14 cellular contexts compared by ENCODE assay signal in the genomic region with DNA sequence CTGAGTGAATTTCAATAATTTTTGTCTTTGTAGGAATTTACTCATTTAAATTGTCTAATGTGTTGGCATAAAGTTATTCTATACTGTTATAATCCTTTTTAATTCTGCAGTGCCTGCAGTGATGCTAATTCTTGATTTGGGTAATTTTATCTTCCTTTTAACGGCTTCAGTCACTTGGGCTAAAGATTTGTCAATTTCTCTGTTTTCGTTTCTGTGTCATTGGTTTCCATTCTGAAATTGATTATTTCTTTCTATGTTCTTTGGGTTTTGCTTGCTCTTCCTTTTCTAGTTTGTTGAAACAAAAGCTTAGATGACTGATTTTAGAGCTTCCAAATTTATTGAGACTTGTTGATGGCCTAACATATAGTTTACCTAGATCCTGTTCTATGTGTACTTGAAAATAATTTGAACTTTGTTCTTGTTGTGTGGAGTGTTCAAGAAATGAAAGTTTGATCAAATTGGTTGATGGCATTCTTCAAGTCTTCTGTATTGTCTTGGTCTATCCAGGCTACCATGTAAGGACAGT.
DNase-seq lines count a peak whose midpoint lies in the region; ATAC-seq and TF ChIP-seq lines count a peak whose summit lies in the region.
"Had no signal": no experiment of that assay in that cellular context is flagged by ENCODE, and none has a peak within 500 bp of the region (broad histone marks: within the 10 kb centered on the region; RNA-seq: fewer than 3 reads in every experiment).

No MANE protein-coding gene starts in this region.

- H3K27me3 ChIP-seq in transverse colon (no peaks in the 10 kb centered on the region), esophagus squamous epithelium (no peaks in the 10 kb centered on the region)
- H3K27me3 ChIP-seq: stomach had no signal

- in situ Hi-C loops in transverse colon (cut with MboI; ENCODE audit: low pct_ligation_motif_present in 1 of 4, low pct_unique_long_range_greater_than_20kb in 1 of 4, low sequenced_read_pairs in 3 of 4), result no loop called here

- DNase-seq in activated naive CD4-positive, alpha-beta T cell treated with anti-CD3 and anti-CD28 coated beads, Interleukin-2, amount 10 ng/mL, durations not matched to agents 7 days and 5 days, result no peak
- DNase-seq in activated naive CD4-positive, alpha-beta T cell treated with Interleukin-2 at 50 U/mL for 16 hours, result no peak
- DNase-seq in activated CD4-positive, alpha-beta memory T cell treated with anti-CD3 and anti-CD28 coated beads for 36 hours, result no peak
- no peak for DNase-seq in left colon
- DNase-seq in transverse colon, result no peak
- DNase-seq in esophagus squamous epithelium (lab: John Stamatoyannopoulos, UW), result no peak
- no peak for DNase-seq in cerebellum (ENCODE audit: low spot score)
- DNase-seq: effector memory CD4-positive, alpha-beta T cell; foreskin fibroblast; H9; NCI-H1694 treated with DMSO at 0.1 percent for 48 hours; NCI-H446 treated with DMSO at 0.1 percent for 48 hours; stomach had no signal

- H3K4me1 ChIP-seq in transverse colon, result peaks cover 0 to 27% (median 11%) of the 10 kb centered on the region in 4 donors
- peaks cover 0 to 34% (median 5%) of the 10 kb centered on the region in 3 donors for H3K4me1 ChIP-seq in esophagus squamous epithelium

- H3K27ac Mint-ChIP-seq in activated naive CD4-positive, alpha-beta T cell treated with anti-CD3 and anti-CD28 coated beads, Interleukin-2, amount 10 ng/mL, durations not matched to agents 7 days and 5 days, result peak overlapping the region; percentile 39
- H3K27ac Mint-ChIP-seq in activated CD4-positive, alpha-beta memory T cell treated with anti-CD3 and anti-CD28 coated beads for 36 hours, result peak overlapping the region; percentile 80
- H3K27ac Mint-ChIP-seq: H9 had no signal

- no peak for TF ChIP-seq CTCF in transverse colon (IDR thresholded peaks at IDR 0.05)
- no peak for TF ChIP-seq CTCF in esophagus squamous epithelium (IDR thresholded peaks at IDR 0.05)

- peaks cover 47% of the 10 kb centered on the region for H3K36me3 Mint-ChIP-seq in activated naive CD4-positive, alpha-beta T cell treated with anti-CD3 and anti-CD28 coated beads, Interleukin-2, amount 10 ng/mL, durations not matched to agents 7 days and 5 days
- peaks cover 24% of the 10 kb centered on the region for H3K36me3 Mint-ChIP-seq in activated CD4-positive, alpha-beta memory T cell treated with anti-CD3 and anti-CD28 coated beads for 36 hours

- H3K4me3 ChIP-seq in transverse colon, result peak overlapping the region in 1 of 4 donors; percentile 12
- H3K4me3 ChIP-seq in esophagus squamous epithelium, result no peak overlapping the region
- H3K4me3 ChIP-seq: stomach had no signal

- CTCF ChIA-PET in activated naive CD4-positive, alpha-beta T cell treated with anti-CD3 and anti-CD28 coated beads, Interleukin-2, amount 10 ng/mL, durations not matched to agents 7 days and 5 days (lab: Charles Lee), result interaction anchor here (0.6 to 0.7 kb wide), 2 partner anchors 198 to 309 kb away, joined by 3 read pairs; no protein-coding TSS in a partner anchor
- CTCF ChIA-PET in activated CD4-positive, alpha-beta memory T cell treated with anti-CD3 and anti-CD28 coated beads for 36 hours (lab: Charles Lee), result no interaction called here

- intact Hi-C loops in activated CD4-positive, alpha-beta memory T cell treated with anti-CD3 and anti-CD28 coated beads for 36 hours (cut with micrococcal nuclease), result no loop called here
- intact Hi-C loops in left colon (cut with DNase I, micrococcal nuclease) (no loop called here), transverse colon (cut with DNase I; ENCODE audit: low total_unique reads) (no loop called here), esophagus squamous epithelium (cut with DNase I) (no loop called here)

- peak; percentile 26 for ATAC-seq in left colon
- no peak for ATAC-seq in GM18861 (IDR thresholded peaks at IDR 0.05; ENCODE audit: unreplicated experiment)

- POLR2A ChIA-PET in activated CD4-positive, alpha-beta memory T cell treated with anti-CD3 and anti-CD28 coated beads for 36 hours (lab: Charles Lee), result interaction anchor here (1.0 kb wide), 1 partner anchor 79 kb away, joined by 4 read pairs; no protein-coding TSS in a partner anchor

- 69 to 90% methylated on average over 2 of the region's 2 CpGs for WGBS in transverse colon (ENCODE audit: low coverage in 1 of 2), 2 donors
- 85% methylated on average over 2 of the region's 2 CpGs for WGBS in esophagus squamous epithelium, 2 donors

- TF ChIP-seq POLR2A in transverse colon (IDR thresholded peaks at IDR 0.05), result no peak
- TF ChIP-seq POLR2A in esophagus squamous epithelium (IDR thresholded peaks at IDR 0.05), result no peak

- TF ChIP-seq EP300 in transverse colon (IDR thresholded peaks at IDR 0.05; ENCODE audit: low read depth), result no peak

- H3K9me3 ChIP-seq in transverse colon (no peaks in the 10 kb centered on the region), esophagus squamous epithelium (no peaks in the 10 kb centered on the region)
- H3K9me3 ChIP-seq: stomach had no signal

- peaks cover 15% of the 10 kb centered on the region for H3K4me1 Mint-ChIP-seq in activated naive CD4-positive, alpha-beta T cell treated with anti-CD3 and anti-CD28 coated beads, Interleukin-2, amount 10 ng/mL, durations not matched to agents 7 days and 5 days
- peaks cover 23% of the 10 kb centered on the region for H3K4me1 Mint-ChIP-seq in activated CD4-positive, alpha-beta memory T cell treated with anti-CD3 and anti-CD28 coated beads for 36 hours (ENCODE audit: low read depth)

- H3K27ac ChIP-seq in transverse colon (peak overlapping the region in 3 of 4 donors; percentile 7 to 42 (median 40)), esophagus squamous epithelium (no peak overlapping the region)

- no peaks in the 10 kb centered on the region for H3K9me3 Mint-ChIP-seq in activated naive CD4-positive, alpha-beta T cell treated with anti-CD3 and anti-CD28 coated beads, Interleukin-2, amount 10 ng/mL, durations not matched to agents 7 days and 5 days
- H3K9me3 Mint-ChIP-seq in activated CD4-positive, alpha-beta memory T cell treated with anti-CD3 and anti-CD28 coated beads for 36 hours, result no peaks in the 10 kb centered on the region
- H3K9me3 Mint-ChIP-seq: H9 had no signal

- no peak overlapping the region for H3K4me3 Mint-ChIP-seq in activated naive CD4-positive, alpha-beta T cell treated with anti-CD3 and anti-CD28 coated beads, Interleukin-2, amount 10 ng/mL, durations not matched to agents 7 days and 5 days
- no peak overlapping the region for H3K4me3 Mint-ChIP-seq in activated CD4-positive, alpha-beta memory T cell treated with anti-CD3 and anti-CD28 coated beads for 36 hours
- H3K4me3 Mint-ChIP-seq: H9 had no signal

- H3K36me3 ChIP-seq in transverse colon, result peaks cover 0 to 15% (median 0%) of the 10 kb centered on the region in 4 donors
- H3K36me3 ChIP-seq in esophagus squamous epithelium, result peaks cover 5 to 76% (median 8%) of the 10 kb centered on the region in 3 donors

- H3K27me3 Mint-ChIP-seq in activated naive CD4-positive, alpha-beta T cell treated with anti-CD3 and anti-CD28 coated beads, Interleukin-2, amount 10 ng/mL, durations not matched to agents 7 days and 5 days, result no peaks in the 10 kb centered on the region
- H3K27me3 Mint-ChIP-seq in activated CD4-positive, alpha-beta memory T cell treated with anti-CD3 and anti-CD28 coated beads for 36 hours, result no peaks in the 10 kb centered on the region

Comparison
In these comparisons a context has a peak if more than half of its experiments do, and no peak if none do; other contexts are left out.
1. H3K27ac ChIP-seq: peak in transverse colon (3 of 4); none in esophagus squamous epithelium (0 of 4).